Comparison of ENCODE assay signal across 8 cellular contexts in genomic region chr14:49633650-49634546, GRCh38. TPM values are rescaled to one million over a fixed set of nuclear protein-coding genes. Genes with fewer than 3 reads are reported as not detected.
DNase-seq lines count a peak whose midpoint lies in the region; ATAC-seq and TF ChIP-seq lines count a peak whose summit lies in the region.

No MANE protein-coding gene starts in this region.

- H3K4me1 ChIP-seq in OCI-LY7 (ENCODE audit: insufficient read depth, low read length, poor library complexity, severe bottlenecking) (peaks cover 30% of the 10 kb centered on the region), muscle layer of colon (ENCODE audit: insufficient read depth, low read length) (peaks cover 6% of the 10 kb centered on the region)

- CTCF ChIA-PET in OCI-LY7 (lab: Charles Lee; ENCODE audit: unreplicated experiment) = interaction anchor here (0.6 to 1.5 kb wide), 6 partner anchors 13 to 482 kb away, joined by 3 to 6 read pairs (median 4); partner anchors contain the start of genes LRR1, NEMF and VCPKMT

- H3K4me3 Mint-ChIP-seq in IgD-negative memory B cell = peak overlapping the region; percentile 94 to 98 (median 95)

- peak; percentile 87 for TF ChIP-seq CTCF in OCI-LY7 (conservative IDR thresholded peaks at IDR 0.05; ENCODE audit: low read length)

- TF ChIP-seq POLR2A in erythroblast (IDR thresholded peaks at IDR 0.05; ENCODE audit: low read length) = peak; percentile 92

- peak overlapping the region; percentile 74 for H3K9ac ChIP-seq in muscle layer of colon (ENCODE audit: low read length)

- H2AFZ ChIP-seq in OCI-LY7 (ENCODE audit: low read length) = peak overlapping the region; percentile 65

- H3K4me2 ChIP-seq in OCI-LY7 (ENCODE audit: low read length) = peak overlapping the region; percentile 68

- H3K27me3 Mint-ChIP-seq in IgD-negative memory B cell = no peaks in the 10 kb centered on the region

- intact Hi-C loops in OCI-LY7 (cut with micrococcal nuclease; ENCODE audit: unreplicated experiment) = loop anchor here (1.0 to 5.0 kb wide), 12 partner anchors 13 to 898 kb away; partner anchors contain the start of genes DMAC2L, KLHDC2, L2HGDH and MAP4K5

- H3K27ac Mint-ChIP-seq in IgD-negative memory B cell = peak overlapping the region; percentile 96 to 100 (median 97)

- H3K36me3 Mint-ChIP-seq in IgD-negative memory B cell = no peaks in the 10 kb centered on the region

- H3K4me3 ChIP-seq in OCI-LY7 (ENCODE audit: low read depth, low read length, poor library complexity, severe bottlenecking) (peak overlapping the region; percentile 78), muscle layer of colon (ENCODE audit: low read depth in 1 of 2, low read length in 2 of 2) (peak overlapping the region; percentile 87 to 97)

- DNase-seq in DMS53 treated with DMSO at 0.1 percent for 48 hours (lab: John Stamatoyannopoulos, UW; ENCODE audit: unreplicated experiment) (peak; percentile 84), OCI-LY7 (ENCODE audit: low spot score) (peak; percentile 98), activated T-cell treated with anti-CD3 and anti-CD28 coated beads for 48 hours (ENCODE audit: low read depth) (peak; percentile 92), erythroblast (lab: John Stamatoyannopoulos, UW) (peak; percentile 93 to 96)
- DNase-seq in stimulated activated CD8-positive, alpha-beta memory T cell treated with anti-CD3 and anti-CD28 coated beads, Interleukin-7, amount 100 ng/mL, for 1 hour (ENCODE audit: low read depth in 2 of 2) = peak; percentile 80 to 85

- H3K4me1 Mint-ChIP-seq in IgD-negative memory B cell = peaks cover 28 to 35% (median 32%) of the 10 kb centered on the region in 3 donors

- no peaks in the 10 kb centered on the region for H3K27me3 ChIP-seq in muscle layer of colon (ENCODE audit: control insufficient read depth in 1 of 2, insufficient read depth in 2 of 2, low read length in 2 of 2)

- no peaks in the 10 kb centered on the region for H3K9me3 Mint-ChIP-seq in IgD-negative memory B cell

- ATAC-seq in GM21576 (IDR thresholded peaks at IDR 0.05; ENCODE audit: unreplicated experiment) = peak; percentile 72

- peaks cover 52% of the 10 kb centered on the region for H3K36me3 ChIP-seq in OCI-LY7 (ENCODE audit: insufficient read depth, low read length)
- H3K36me3 ChIP-seq in muscle layer of colon (ENCODE audit: insufficient read depth, low read length) = peaks cover 15% of the 10 kb centered on the region

- H3K9me2 ChIP-seq in OCI-LY7 (ENCODE audit: insufficient read depth, low read length) = no peaks in the 10 kb centered on the region

- peak overlapping the region; percentile 93 for H3K27ac ChIP-seq in OCI-LY7 (ENCODE audit: low read depth, low read length, poor library complexity, severe bottlenecking)
- peak overlapping the region; percentile 95 for H3K27ac ChIP-seq in muscle layer of colon (ENCODE audit: low read depth, low read length)

- POLR2A ChIA-PET in OCI-LY7 (lab: Charles Lee) = interaction anchor here (0.6 to 4.6 kb wide), 14 partner anchors 11 to 402 kb away, joined by 3 to 62 read pairs (median 4); partner anchors contain the start of genes KLHDC2, LRR1, MGAT2 and NEMF

- peaks cover 87% of the 10 kb centered on the region for H3K79me2 ChIP-seq in OCI-LY7 (ENCODE audit: insufficient read depth, low read depth, low read length)

- H3K9me3 ChIP-seq in OCI-LY7 (ENCODE audit: low read length) (no peaks in the 10 kb centered on the region; the same call in 1 of the 2 replicates), muscle layer of colon (ENCODE audit: low read length) (no peaks in the 10 kb centered on the region)

- BruUV-seq in OCI-LY7 (replicated peaks; lab: Mats Ljungman, UMichigan) = no TSS peak

- 0 out of 2 replicates have a peak, but pooled peaks cover 4% of the 10 kb centered on the region for H4K20me1 ChIP-seq in OCI-LY7 (ENCODE audit: insufficient read depth, low read length)

RNA-seq across cellular contexts. Expression of gene DNAAF2, which starts 1.1 kb away (rescaled TPM):
- 33.4 TPM for polyA plus RNA-seq in IgD-negative memory B cell
- 14.7 and 17.2 TPM in 2 replicates for total RNA-seq in OCI-LY7 (2014; rRNA removed; shearing (Covaris generic))
- total RNA-seq in OCI-LY7 (2022) = 9.7 and 11.6 TPM in 2 replicates

RNA-seq across cellular contexts. Expression of gene MGAT2, which starts 13.3 kb away (rescaled TPM):
- 31.3 TPM for polyA plus RNA-seq in IgD-negative memory B cell
- 79.3 and 83.5 TPM in 2 replicates for total RNA-seq in OCI-LY7 (2014; rRNA removed; shearing (Covaris generic))
- total RNA-seq in OCI-LY7 (2022) = 70.0 and 71.7 TPM in 2 replicates

RNA-seq across cellular contexts. Expression of gene RPL36AL, which starts 13.5 kb away (rescaled TPM):
- 504 TPM for polyA plus RNA-seq in IgD-negative memory B cell
- total RNA-seq in OCI-LY7 (2014; rRNA removed; shearing (Covaris generic)) = 257 and 441 TPM in 2 replicates
- 306 and 313 TPM in 2 replicates for total RNA-seq in OCI-LY7 (2022)

RNA-seq across cellular contexts. Expression of gene LRR1, which starts 35.2 kb away (rescaled TPM):
- polyA plus RNA-seq in IgD-negative memory B cell = 10.1 TPM
- 83.4 and 89.8 TPM in 2 replicates for total RNA-seq in OCI-LY7 (2014; rRNA removed; shearing (Covaris generic))
- total RNA-seq in OCI-LY7 (2022) = 73.0 and 80.3 TPM in 2 replicates

RNA-seq across cellular contexts. Expression of gene RPS29, which starts 47.7 kb away (rescaled TPM):
- 10,099 TPM for polyA plus RNA-seq in IgD-negative memory B cell
- total RNA-seq in OCI-LY7 (2014; rRNA removed; shearing (Covaris generic)) = 3,800 and 6,504 TPM in 2 replicates
- 2,010 and 2,518 TPM in 2 replicates for total RNA-seq in OCI-LY7 (2022)

Comparison
In these comparisons a context has a peak if more than half of its experiments do, and no peak if none do; other contexts are left out.
1. Peak in every context shown above with its lines: DNase-seq, ATAC-seq, H3K4me3 ChIP-seq and H3K27ac ChIP-seq.